Comparison of ENCODE assay signal across 8 cellular contexts in genomic region chr12:46124848-46125619, GRCh38.
A peak's percentile ranks its signal among the peaks of the same experiment; 100 is the strongest.
DNase-seq lines count a peak whose midpoint lies in the region; ATAC-seq, FAIRE-seq and TF ChIP-seq lines count a peak whose summit lies in the region.

No MANE protein-coding gene starts in this region.

- peak overlapping the region; percentile 39; the same call in 1 of the 3 replicates for H3K4me3 Mint-ChIP-seq in GM23338

- no peaks in the 10 kb centered on the region for H3K4me1 ChIP-seq in GM23338 (ENCODE audit: insufficient read depth)
- peaks cover 10% of the 10 kb centered on the region for H3K4me1 ChIP-seq in body of pancreas
- peaks cover 3% of the 10 kb centered on the region; the same call in 1 of the 2 replicates for H3K4me1 ChIP-seq in iPS-20b (ENCODE audit: insufficient read depth, low read length)

- no peaks in the 10 kb centered on the region; the same call in 2 of the 3 replicates for H3K4me1 Mint-ChIP-seq in GM23338

- DNase-seq in GM23338 (ENCODE audit: low spot score) (peak; percentile 80), MV-4-11 (lab: John Stamatoyannopoulos, UW) (peak; percentile 62), T-helper 2 cell (peak in 3 of 5 experiments; percentile 28 to 86 (median 53)), body of pancreas (peak; percentile 57 to 68 (median 60))
- DNase-seq in stimulated activated CD4-positive, alpha-beta T cell treated with anti-CD3 and anti-CD28 coated beads, Interleukin-12 subunit alpha, Interleukin-12 subunit beta, amount 100 ng/mL, for 4 hours: peak; percentile 27

- H3K4me2 ChIP-seq in GM23338: peak overlapping the region; percentile 21; the same call in 1 of the 2 replicates

- H3F3A ChIP-seq in GM23338 (replicated peaks; ENCODE audit: low read depth): no peaks in the 10 kb centered on the region

- H3K27ac ChIP-seq in GM23338 (ENCODE audit: low read depth) (no peak overlapping the region), body of pancreas (no peak overlapping the region), iPS-20b (ENCODE audit: low read length) (no peak overlapping the region)

- H3K79me2 ChIP-seq in GM23338 (replicated peaks; ENCODE audit: insufficient read depth): no peaks in the 10 kb centered on the region

- ATAC-seq in GM23338 (peak; percentile 91), body of pancreas (peak; percentile 93), HG02852 (IDR thresholded peaks at IDR 0.05; ENCODE audit: unreplicated experiment) (no peak)

- peak; percentile 77 to 79 for TF ChIP-seq CTCF in GM23338 (conservative IDR thresholded peaks at IDR 0.05; ENCODE audit: low read depth in 2 of 2)
- TF ChIP-seq CTCF in body of pancreas (IDR thresholded peaks at IDR 0.05): peak; percentile 57 to 87 (median 79)

- peak; percentile 82 for FAIRE-seq in G401.6 (lab: Jason Lieb, UNC)

- no peaks in the 10 kb centered on the region for H3K9me3 Mint-ChIP-seq in GM23338

- H3K27ac Mint-ChIP-seq in GM23338: no peak overlapping the region

- H3K9ac ChIP-seq in iPS-20b (ENCODE audit: low read depth, low read length): no peak overlapping the region

- intact Hi-C loops in body of pancreas (cut with DNase I): loop anchor here (10.0 kb wide), 1 partner anchor 180 kb away; no protein-coding TSS in a partner anchor

- no peaks in the 10 kb centered on the region for H4K20me1 ChIP-seq in GM23338 (replicated peaks; ENCODE audit: insufficient read depth)

- H3K27me3 Mint-ChIP-seq in GM23338 (ENCODE audit: insufficient read depth, low read depth, poor library complexity): no peaks in the 10 kb centered on the region

- H3K9me3 ChIP-seq in body of pancreas (no peaks in the 10 kb centered on the region), iPS-20b (ENCODE audit: insufficient read depth, low read depth, low read length) (no peaks in the 10 kb centered on the region)

- no peak for TF ChIP-seq POLR2A in body of pancreas (IDR thresholded peaks at IDR 0.05)

- H3K36me3 ChIP-seq in GM23338 (ENCODE audit: insufficient read depth): no peaks in the 10 kb centered on the region
- no peaks in the 10 kb centered on the region for H3K36me3 ChIP-seq in body of pancreas (replicated peaks in 1 of 2; ENCODE audit: insufficient read depth in 1 of 2, low read depth in 2 of 2)
- no peaks in the 10 kb centered on the region for H3K36me3 ChIP-seq in iPS-20b (ENCODE audit: insufficient read depth, low read depth, low read length)

- no peak overlapping the region for H3K4me3 ChIP-seq in GM23338
- no peak overlapping the region for H3K4me3 ChIP-seq in body of pancreas
- H3K4me3 ChIP-seq in iPS-20b (ENCODE audit: low read length): peak overlapping the region; percentile 10; the same call in 1 of the 2 replicates

- no peaks in the 10 kb centered on the region for H3K36me3 Mint-ChIP-seq in GM23338 (ENCODE audit: low read depth)

- WGBS in body of pancreas, 2 donors: 5% methylated on average over 12 of the region's 12 CpGs

- peak overlapping the region; percentile 16; the same call in 1 of the 2 replicates for H2AFZ ChIP-seq in GM23338

- H3K27me3 ChIP-seq in GM23338 (ENCODE audit: insufficient read depth) (no peaks in the 10 kb centered on the region), body of pancreas (no peaks in the 10 kb centered on the region), iPS-20b (ENCODE audit: insufficient read depth, low read length) (0 out of 2 replicates have a peak, but pooled peaks cover 4% of the 10 kb centered on the region)

- H3K9me2 ChIP-seq in GM23338 (ENCODE audit: insufficient read depth): no peaks in the 10 kb centered on the region

TF ChIP-seq in GM23338, 12 proteins besides CTCF, POLR2A, EP300 and RAD21 (continues in another document):
- no peak for TF ChIP-seq EZH2phosphoT487 (IDR thresholded peaks at IDR 0.05; ENCODE audit: unreplicated experiment)
- no peak for TF ChIP-seq JUNB (IDR thresholded peaks at IDR 0.05; ENCODE audit: unreplicated experiment)
- TF ChIP-seq ZNF114 (CRISPR knock-in tag; IDR thresholded peaks at IDR 0.05): no peak
- TF ChIP-seq POLR2AphosphoS5 (IDR thresholded peaks at IDR 0.05; ENCODE audit: low read depth): no peak
- TF ChIP-seq EZH2 (IDR thresholded peaks at IDR 0.05; ENCODE audit: low read depth, unreplicated experiment): no peak
- no peak for TF ChIP-seq ZNF331 (CRISPR knock-in tag; IDR thresholded peaks at IDR 0.05; ENCODE audit: low read depth)
- no peak for TF ChIP-seq ZNF462 (CRISPR knock-in tag; IDR thresholded peaks at IDR 0.05)
- no peak for TF ChIP-seq REST (IDR thresholded peaks at IDR 0.05; ENCODE audit: unreplicated experiment)
- TF ChIP-seq CREB1 (CRISPR knock-in tag; IDR thresholded peaks at IDR 0.05; ENCODE audit: low read depth): no peak

Comparison
In these comparisons a context has a peak if more than half of its experiments do, and no peak if none do; other contexts are left out.
1. DNase-seq: peak in every context shown above with its lines; median percentile 80 in GM23338; 62 in MV-4-11; 60 in body of pancreas; 53 in T-helper 2 cell; 27 in stimulated activated CD4-positive, alpha-beta T cell treated with anti-CD3 and anti-CD28 coated beads, Interleukin-12 subunit alpha, Interleukin-12 subunit beta, amount 100 ng/mL, for 4 hours.